Comparison of ENCODE assay signal across 26 cellular contexts in genomic region chr9:110573305-110573704, GRCh38. TPM values are rescaled to one million over a fixed set of nuclear protein-coding genes. Genes with fewer than 3 reads are reported as not detected.
"Had no signal": no experiment of that assay in that cellular context is flagged by ENCODE, and none has a peak within 500 bp of the region (broad histone marks: within the 10 kb centered on the region; RNA-seq: fewer than 3 reads in every experiment).

No MANE protein-coding gene starts in this region.

- H3K27me3 ChIP-seq: breast epithelium, MG63, Peyer's patch had no signal

- H3K4me1 Mint-ChIP-seq: activated naive CD8-positive, alpha-beta T cell treated with anti-CD3 and anti-CD28 coated beads for 36 hours; central memory CD8-positive, alpha-beta T cell had no signal

- H3K4me3 ChIP-seq: adrenal gland, Peyer's patch had no signal

- DNase-seq: activated CD4-positive, alpha-beta T cell treated with anti-CD3 and anti-CD28 coated beads for 48 hours; activated CD4-positive, alpha-beta T cell treated with anti-CD3 and anti-CD28 coated beads, Interleukin-2, amount 50 U/mL, for 48 hours; activated CD8-positive, alpha-beta memory T cell treated with anti-CD3 and anti-CD28 coated beads for 24 hours; activated effector memory CD4-positive, alpha-beta T cell treated with anti-CD3 and anti-CD28 coated beads, Interleukin-2, amount 50 U/mL, for 16 hours; activated naive CD4-positive, alpha-beta T cell treated with Interleukin-2 at 50 U/mL for 16 hours; activated naive CD8-positive, alpha-beta T cell treated with anti-CD3 and anti-CD28 coated beads for 36 hours; activated T-cell treated with anti-CD3 and anti-CD28 coated beads, Interleukin-2, amount 50 U/mL, for 4 hours; adrenal gland; anterior cingulate cortex; MG63; MV-4-11; NCI-H1092 treated with DMSO at 0.1 percent for 48 hours; NCI-H1417 treated with DMSO at 0.1 percent for 48 hours; NCI-H1694; NCI-H2029; NCI-H226; NCI-H526; NK-92 treated with Interleukin-12 subunit alpha and Interleukin-12 subunit beta, amount 100 ng/mL, for 24 hours; OCI-M1; Peyer's patch; SHP77 had no signal

- H3K4me3 Mint-ChIP-seq: activated naive CD8-positive, alpha-beta T cell treated with anti-CD3 and anti-CD28 coated beads for 36 hours; activated T-cell treated with anti-CD3 and anti-CD28 coated beads, Interleukin-2, amount 50 U/mL, for 4 hours; central memory CD8-positive, alpha-beta T cell; T-helper 1 cell treated with Interleukin-12 subunit alpha and Interleukin-12 subunit beta and Interleukin-4 antibody, amounts not matched to agents 30 μg/mL and 1 μg/mL, for 36 hours had no signal

- H3K9me3 ChIP-seq: breast epithelium, MG63, Peyer's patch had no signal

- H3K27ac Mint-ChIP-seq: activated naive CD8-positive, alpha-beta T cell treated with anti-CD3 and anti-CD28 coated beads for 36 hours; T-helper 1 cell treated with Interleukin-12 subunit alpha and Interleukin-12 subunit beta and Interleukin-4 antibody, amounts not matched to agents 30 μg/mL and 1 μg/mL, for 36 hours had no signal

- ATAC-seq: activated CD4-positive, CD25-positive, alpha-beta regulatory T cell treated with anti-CD3 and anti-CD28 coated beads, Interleukin-2, amount 50 U/mL, for 24 hours; activated T-cell treated with anti-CD3 and anti-CD28 coated beads, Interleukin-2, amount 50 U/mL, for 4 hours had no signal

- H3K4me1 ChIP-seq: adrenal gland, breast epithelium, Peyer's patch had no signal

- H3K27ac ChIP-seq: adrenal gland, breast epithelium, Peyer's patch had no signal

- H3K9me3 Mint-ChIP-seq: activated naive CD8-positive, alpha-beta T cell treated with anti-CD3 and anti-CD28 coated beads for 36 hours; activated T-cell treated with anti-CD3 and anti-CD28 coated beads, Interleukin-2, amount 50 U/mL, for 4 hours; T-helper 1 cell treated with Interleukin-12 subunit alpha and Interleukin-12 subunit beta and Interleukin-4 antibody, amounts not matched to agents 30 μg/mL and 1 μg/mL, for 36 hours had no signal

- H3K36me3 Mint-ChIP-seq: activated naive CD8-positive, alpha-beta T cell treated with anti-CD3 and anti-CD28 coated beads for 36 hours had no signal

- H3K36me3 ChIP-seq: adrenal gland, breast epithelium, Peyer's patch had no signal

RNA-seq across cellular contexts. Expression of gene SVEP1, which starts 6.2 kb away (rescaled TPM):
- total RNA-seq: activated naive CD8-positive, alpha-beta T cell treated with anti-CD3 and anti-CD28 coated beads for 36 hours; SK-MEL-5 had no signal
